Comparison of ENCODE assay signal across 31 cellular contexts in the genomic region with DNA sequence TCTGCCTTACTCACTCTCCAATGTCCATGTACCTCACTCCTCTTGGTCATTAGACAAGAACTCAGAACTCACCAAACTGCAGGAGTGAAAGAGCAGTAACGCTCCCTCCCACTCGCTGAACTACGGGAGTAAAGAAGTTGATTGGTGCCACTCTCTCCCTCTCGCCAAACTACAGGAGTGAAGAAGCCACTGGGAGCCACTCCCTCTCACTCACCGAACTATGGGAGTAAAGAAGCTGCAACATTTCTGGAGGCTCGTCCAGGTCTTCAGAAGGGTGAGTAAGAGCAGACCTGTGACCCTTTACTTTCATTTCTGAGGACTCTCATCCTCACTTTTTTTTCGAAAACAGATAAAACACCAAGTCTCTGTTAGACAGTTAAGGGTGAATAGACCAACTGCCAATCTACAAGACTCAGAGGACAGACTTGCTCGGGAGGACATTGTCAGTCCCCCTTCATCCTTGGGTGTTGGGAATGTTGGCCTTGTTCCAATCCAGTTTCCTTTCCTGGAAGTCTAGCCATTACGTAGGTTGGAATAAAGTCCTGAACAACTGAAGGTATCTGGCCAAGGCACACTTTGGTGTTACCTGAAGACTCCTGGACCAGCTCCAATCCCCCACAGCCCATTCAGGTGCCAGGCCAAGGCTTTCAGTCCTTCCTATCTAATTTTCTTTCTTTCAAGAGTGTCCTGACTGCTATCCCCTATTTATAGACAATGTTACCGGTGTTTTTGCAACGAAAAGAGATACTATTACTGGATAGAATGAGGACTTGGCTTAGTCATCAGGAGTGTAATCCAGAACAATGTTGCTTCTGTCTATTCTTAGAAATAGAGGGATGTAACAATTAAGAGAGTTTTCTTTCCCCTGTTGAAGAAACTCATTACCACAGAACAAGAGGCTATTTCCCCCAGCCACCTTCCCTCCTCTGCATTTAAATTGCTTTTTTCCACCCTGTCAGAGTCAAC. TPM values are rescaled to one million over a fixed set of nuclear protein-coding genes. Genes with fewer than 3 reads are reported as not detected.
"Had no signal": no experiment of that assay in that cellular context is flagged by ENCODE, and none has a peak within 500 bp of the region (broad histone marks: within the 10 kb centered on the region; RNA-seq: fewer than 3 reads in every experiment).

No MANE protein-coding gene starts in this region.

- H3K4me3 Mint-ChIP-seq: activated B cell treated with CpG ODN at 0.5 μM for 24 hours; activated CD4-positive, alpha-beta T cell treated with anti-CD3 and anti-CD28 coated beads, Interleukin-2, amount 10 ng/mL, durations not matched to agents 24 days and 14 days; activated CD8-positive, alpha-beta memory T cell treated with anti-CD3 and anti-CD28 coated beads, Interleukin-2, amount 10 ng/mL, durations not matched to agents 7 days and 5 days; activated naive CD4-positive, alpha-beta T cell treated with anti-CD3 and anti-CD28 coated beads, Interleukin-2, amount 50 U/mL, for 24 hours; activated T-cell treated with anti-CD3 and anti-CD28 coated beads, Interleukin-2, amount 50 U/mL, for 24 hours; activated T-helper 1 cell treated with anti-CD3 and anti-CD28 coated beads, Interleukin-12 subunit alpha, Interleukin-12 subunit beta, Interleukin-2, Interleukin-4 antibody, amounts not matched to agents 30 ng/mL and 10 ng/mL and 1 ng/mL, durations not matched to agents 14 hours and 24 hours and 36 hours; T-cell had no signal

- H3K27me3 ChIP-seq: ascending aorta, body of pancreas, Peyer's patch had no signal

- H3K4me1 ChIP-seq: ascending aorta, body of pancreas, Peyer's patch, SJSA1 had no signal

- H3K4me3 ChIP-seq: ascending aorta, body of pancreas, Peyer's patch, SJSA1 had no signal

- H3K9me3 Mint-ChIP-seq: activated naive CD4-positive, alpha-beta T cell treated with anti-CD3 and anti-CD28 coated beads, Interleukin-2, amount 50 U/mL, for 24 hours had no signal

- H3K4me1 Mint-ChIP-seq: activated B cell treated with CpG ODN at 0.5 μM for 24 hours; activated CD4-positive, alpha-beta T cell treated with anti-CD3 and anti-CD28 coated beads, Interleukin-2, amount 10 ng/mL, durations not matched to agents 24 days and 14 days; activated CD8-positive, alpha-beta memory T cell treated with anti-CD3 and anti-CD28 coated beads, Interleukin-2, amount 10 ng/mL, durations not matched to agents 7 days and 5 days; activated naive CD4-positive, alpha-beta T cell treated with anti-CD3 and anti-CD28 coated beads, Interleukin-2, amount 50 U/mL, for 24 hours; T-cell had no signal

- H3K27me3 Mint-ChIP-seq: activated naive CD4-positive, alpha-beta T cell treated with anti-CD3 and anti-CD28 coated beads, Interleukin-2, amount 50 U/mL, for 24 hours had no signal

- H3K36me3 ChIP-seq: ascending aorta, Peyer's patch, SJSA1 had no signal

- H3K9me3 ChIP-seq: Peyer's patch, SJSA1 had no signal

- H3K27ac Mint-ChIP-seq: activated B cell treated with CpG ODN at 0.5 μM for 24 hours; activated CD4-positive, alpha-beta T cell treated with anti-CD3 and anti-CD28 coated beads, Interleukin-2, amount 10 ng/mL, durations not matched to agents 24 days and 14 days; activated CD8-positive, alpha-beta memory T cell treated with anti-CD3 and anti-CD28 coated beads, Interleukin-2, amount 10 ng/mL, durations not matched to agents 7 days and 5 days; activated naive CD4-positive, alpha-beta T cell treated with anti-CD3 and anti-CD28 coated beads, Interleukin-2, amount 50 U/mL, for 24 hours; activated T-cell treated with anti-CD3 and anti-CD28 coated beads, Interleukin-2, amount 50 U/mL, for 24 hours; activated T-helper 1 cell treated with anti-CD3 and anti-CD28 coated beads, Interleukin-12 subunit alpha, Interleukin-12 subunit beta, Interleukin-2, Interleukin-4 antibody, amounts not matched to agents 30 ng/mL and 10 ng/mL and 1 ng/mL, durations not matched to agents 14 hours and 24 hours and 36 hours; T-cell had no signal

- H3K27ac ChIP-seq: ascending aorta, body of pancreas, Peyer's patch, RWPE1, SJSA1 had no signal

- ATAC-seq: activated CD8-positive, alpha-beta memory T cell treated with anti-CD3 and anti-CD28 coated beads, Interleukin-2, amount 10 ng/mL, durations not matched to agents 7 days and 5 days; body of pancreas; T-cell had no signal

- DNase-seq: activated B cell treated with CpG ODN at 0.5 μM for 24 hours; activated CD4-positive, alpha-beta T cell treated with anti-CD3 and anti-CD28 coated beads for 1 hour; activated CD4-positive, alpha-beta T cell treated with anti-CD3 and anti-CD28 coated beads, Interleukin-2, amount 10 ng/mL, durations not matched to agents 24 days and 14 days; activated CD4-positive, alpha-beta T cell treated with anti-CD3 and anti-CD28 coated beads, Interleukin-2, amount 50 U/mL, for 48 hours; activated CD8-positive, alpha-beta memory T cell treated with anti-CD3 and anti-CD28 coated beads, Interleukin-2, amount 10 ng/mL, durations not matched to agents 7 days and 5 days; activated effector memory CD4-positive, alpha-beta T cell treated with Interleukin-2 at 50 U/mL for 16 hours; activated naive CD4-positive, alpha-beta T cell; activated T-cell treated with anti-CD3 and anti-CD28 coated beads, Interleukin-2, amount 50 U/mL, for 24 hours; amniotic stem cell; body of pancreas; central memory CD4-positive, alpha-beta T cell; NCI-H1092; NCI-H1417; NCI-H1930; NCI-H2171 treated with DMSO at 0.1 percent for 48 hours; NCI-H226; NCI-H526; NCI-H82; NK-92 treated with Interleukin-12 subunit alpha and Interleukin-12 subunit beta, amount 100 ng/mL, for 24 hours; OCI-M1; Peyer's patch; Right ventricle myocardium superior; T-cell; T-helper 2 cell; T1000 had no signal

- H3K36me3 Mint-ChIP-seq: activated CD8-positive, alpha-beta memory T cell treated with anti-CD3 and anti-CD28 coated beads, Interleukin-2, amount 10 ng/mL, durations not matched to agents 7 days and 5 days; T-cell had no signal

RNA-seq across cellular contexts. Expression of a gene that starts 11.0 kb away (rescaled TPM):
- total RNA-seq: activated B cell treated with CpG ODN at 0.5 μM for 24 hours; activated CD4-positive, alpha-beta T cell treated with anti-CD3 and anti-CD28 coated beads, Interleukin-2, amount 10 ng/mL, durations not matched to agents 24 days and 14 days; activated CD8-positive, alpha-beta memory T cell treated with anti-CD3 and anti-CD28 coated beads, Interleukin-2, amount 10 ng/mL, durations not matched to agents 7 days and 5 days; activated T-helper 1 cell treated with anti-CD3 and anti-CD28 coated beads, Interleukin-12 subunit alpha, Interleukin-12 subunit beta, Interleukin-2, Interleukin-4 antibody, amounts not matched to agents 30 ng/mL and 10 ng/mL and 1 ng/mL, durations not matched to agents 14 hours and 24 hours and 36 hours; MCF 10A had no signal
